In the genomic region with DNA sequence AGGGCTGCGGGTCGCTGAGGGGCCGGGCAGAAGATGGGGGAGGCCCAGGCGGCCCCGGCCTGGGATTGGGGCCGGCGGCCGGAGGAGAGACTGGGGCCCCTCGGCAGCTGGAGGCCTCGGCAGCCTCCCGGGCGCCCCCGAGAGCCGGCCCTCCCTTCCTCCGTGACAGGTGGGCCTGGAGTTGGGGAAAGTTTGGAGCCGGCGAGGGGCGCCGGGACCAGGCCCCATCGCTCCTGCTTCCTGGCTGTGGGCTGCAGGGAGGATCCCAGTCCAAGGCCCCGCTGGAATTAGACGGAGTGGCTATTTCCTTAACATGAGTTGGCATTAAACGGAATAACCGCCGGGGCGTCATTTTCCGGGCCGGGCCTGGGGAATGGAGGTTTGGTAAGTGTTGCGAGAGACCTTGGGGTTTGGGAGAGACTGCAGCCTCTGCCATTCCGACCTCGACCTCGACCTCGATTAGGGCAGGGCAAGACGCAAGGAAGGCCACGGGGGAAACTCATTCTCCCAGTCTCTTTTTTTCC, we compare ENCODE assay signal across 8 cellular contexts. TPM values are rescaled to one million over a fixed set of nuclear protein-coding genes. Genes with fewer than 3 reads are reported as not detected.
DNase-seq lines count a peak whose midpoint lies in the region; ATAC-seq and TF ChIP-seq lines count a peak whose summit lies in the region.
"Not testable (repeated sequence)": the region's sequence is repeated elsewhere in the genome, so short reads cannot be mapped to it uniquely, and the experiment has no call there.

No MANE protein-coding gene starts in this region.

- peak; percentile 2 for DNase-seq in A172 (ENCODE audit: low spot score)
- DNase-seq in SK-N-SH: peak; percentile 33
- peak; percentile 3 for DNase-seq in activated gamma-delta T cell treated with anti-CD3 and anti-CD28 coated beads, Interleukin-2, amount 50 U/mL, for 16 hours (ENCODE audit: low read depth)
- DNase-seq in lung (ENCODE audit: low spot score): peak; percentile 62
- peak; percentile 5 to 35 for DNase-seq in stimulated activated CD4-positive, alpha-beta T cell treated with anti-CD3 and anti-CD28 coated beads, Interleukin-12 subunit alpha, Interleukin-12 subunit beta, amount 100 ng/mL, for 24 hours (ENCODE audit: low read depth in 2 of 2)

- not testable (repeated sequence) for H2AFZ ChIP-seq in SK-N-SH (ENCODE audit: low read depth)

- H3K36me3 ChIP-seq in HUES64 (ENCODE audit: insufficient read depth, low read length) (peaks cover 19% of the 10 kb centered on the region), SK-N-SH (replicated peaks in 1 of 2; ENCODE audit: control insufficient read depth in 1 of 2, insufficient read depth in 2 of 2, low read length in 1 of 2) (peaks cover 10 to 28% of the 10 kb centered on the region in 2 experiments)
- not testable (repeated sequence) for H3K36me3 ChIP-seq in esophagus (ENCODE audit: control insufficient read depth in 2 of 2, insufficient read depth in 2 of 2, low read length in 1 of 2); lung (ENCODE audit: control insufficient read depth in 2 of 2, insufficient read depth in 2 of 2, low read length in 2 of 2)

- H3K4me3 ChIP-seq in HUES64 (ENCODE audit: low read length) (peak overlapping the region; percentile 91), SK-N-SH (ENCODE audit: low read depth in 2 of 2, low read length in 1 of 2) (peak overlapping the region; percentile 76 to 87), esophagus (ENCODE audit: low read depth in 1 of 2, low read length in 2 of 2) (peak overlapping the region; percentile 61 to 74), lung (peak overlapping the region; percentile 73)

- peak overlapping the region; percentile 96 for H3K9ac ChIP-seq in HUES64 (ENCODE audit: low read depth, low read length)
- H3K9ac ChIP-seq in SK-N-SH: peak overlapping the region; percentile 98

- peaks cover 97% of the 10 kb centered on the region for H3K79me2 ChIP-seq in SK-N-SH (ENCODE audit: insufficient read depth)

- TF ChIP-seq RAD21 in SK-N-SH (IDR thresholded peaks at IDR 0.05; ENCODE audit: low read length): not testable (repeated sequence)

- TF ChIP-seq CTCF in SK-N-SH (IDR thresholded peaks at IDR 0.05); lung (IDR thresholded peaks at IDR 0.05; ENCODE audit: control extremely low read depth, extremely low read depth): not testable (repeated sequence)

- H3K4me2 ChIP-seq in SK-N-SH: peak overlapping the region; percentile 75

- WGBS in HUES64: under 1% methylated on average over 25 of the region's 35 CpGs
- WGBS in SK-N-SH (ENCODE audit: low lambda C conversion rate): under 1% methylated on average over 15 of the region's 35 CpGs
- WGBS in esophagus, 2 donors: 0% methylated on average over 18 to 32 of the region's 35 CpGs
- WGBS in lung, 2 donors: 0 to 1% methylated on average over 17 to 30 of the region's 35 CpGs

- peaks cover 33% of the 10 kb centered on the region for H4K20me1 ChIP-seq in SK-N-SH (ENCODE audit: insufficient read depth)

- not testable (repeated sequence) for H3K4me1 ChIP-seq in HUES64 (ENCODE audit: insufficient read depth, low read length); SK-N-SH (ENCODE audit: control insufficient read depth in 1 of 2, insufficient read depth in 2 of 2, low read depth in 1 of 2, low read length in 1 of 2); esophagus (ENCODE audit: control insufficient read depth in 2 of 2, insufficient read depth in 2 of 2, low read length in 1 of 2); lung (ENCODE audit: control insufficient read depth in 2 of 2, insufficient read depth in 2 of 2, low read length in 2 of 2)

- not testable (repeated sequence) for H3K9me2 ChIP-seq in SK-N-SH

- not testable (repeated sequence) for TF ChIP-seq EP300 in SK-N-SH (IDR thresholded peaks at IDR 0.05; ENCODE audit: borderline replicate concordance in 1 of 2, low read depth in 1 of 2, low read length in 1 of 2)

- CTCF ChIA-PET in SK-N-SH (lab: Yijun Ruan, JAX): not testable (repeated sequence)

- H3K9me3 ChIP-seq in HUES64 (ENCODE audit: insufficient read depth, low read depth, low read length); SK-N-SH; esophagus (ENCODE audit: control insufficient read depth in 2 of 2, insufficient read depth in 1 of 2, low read depth in 1 of 2, low read length in 1 of 2); lung (ENCODE audit: control insufficient read depth in 2 of 2, insufficient read depth in 1 of 2, low read length in 1 of 2): not testable (repeated sequence)

- H3K27ac ChIP-seq in HUES64 (ENCODE audit: low read depth, low read length) (peak overlapping the region; percentile 85), SK-N-SH (ENCODE audit: low read depth in 2 of 2, low read length in 1 of 2) (peak overlapping the region; percentile 74 to 90), esophagus (ENCODE audit: low read depth in 2 of 2, low read length in 1 of 2) (peak overlapping the region; percentile 91 to 93), lung (ENCODE audit: low read depth in 1 of 2, low read length in 1 of 2) (peak overlapping the region; percentile 92 to 99)

- POLR2A ChIA-PET in SK-N-SH (lab: Yijun Ruan, JAX): not testable (repeated sequence)

- H3K27me3 ChIP-seq in HUES64 (ENCODE audit: insufficient read depth, low read length); SK-N-SH (ENCODE audit: insufficient read depth); esophagus (ENCODE audit: control insufficient read depth in 1 of 2, insufficient read depth in 2 of 2, low read length in 2 of 2); lung (ENCODE audit: control insufficient read depth, insufficient read depth): not testable (repeated sequence)

- peak; percentile 32 for ATAC-seq in GM18907 (IDR thresholded peaks at IDR 0.05; ENCODE audit: unreplicated experiment)
- ATAC-seq in lung (ENCODE audit: insufficient read depth, low FRiP score): peak; percentile 9

- H3F3A ChIP-seq in SK-N-SH (replicated peaks; ENCODE audit: insufficient read depth): peaks cover 26% of the 10 kb centered on the region

RNA-seq across cellular contexts. Expression of gene METTL2B, which starts 55.5 kb away (rescaled TPM):
- total RNA-seq in A172 (2014; rRNA removed; shearing (Covaris generic)): 37.6 and 46.4 TPM in 2 replicates
- polyA plus RNA-seq in HUES64 (2013, experiment 1 of 2): 24.0 TPM
- polyA plus RNA-seq in HUES64 (2013, experiment 2 of 2): 25.1 TPM
- polyA plus RNA-seq in SK-N-SH (2012; rRNA removed): 22.5 and 27.8 TPM in 2 replicates
- polyA plus RNA-seq in SK-N-SH (2012; cell fraction: cytosol; rRNA removed): 27.0 and 27.7 TPM in 2 replicates
- polyA plus RNA-seq in SK-N-SH (2012; cell fraction: nucleus; rRNA removed): 22.5 and 39.9 TPM in 2 replicates
- 10 to 100 TPM in 1 of 2 donors, 1 to 10 TPM in 1; 8.2 to 10.5 TPM for polyA plus RNA-seq in esophagus
- total RNA-seq in lung: 10 to 100 TPM; 19.2 to 25.0 TPM
- 10 to 100 TPM; 11.5 to 12.4 TPM for polyA plus RNA-seq in lung

Comparison
In these comparisons a context has a peak if more than half of its experiments do, and no peak if none do; other contexts are left out.
1. Peak in every context shown above with its lines: DNase-seq, ATAC-seq, H3K4me3 ChIP-seq and H3K27ac ChIP-seq.
2. DNase-seq: peak in every context shown above with its lines; median percentile 62 in lung; 33 in SK-N-SH; 20 in stimulated activated CD4-positive, alpha-beta T cell treated with anti-CD3 and anti-CD28 coated beads, Interleukin-12 subunit alpha, Interleukin-12 subunit beta, amount 100 ng/mL, for 24 hours; 3 in activated gamma-delta T cell treated with anti-CD3 and anti-CD28 coated beads, Interleukin-2, amount 50 U/mL, for 16 hours; 2 in A172.